1 cellular context compared by ENCODE assay signal in the genomic region with DNA sequence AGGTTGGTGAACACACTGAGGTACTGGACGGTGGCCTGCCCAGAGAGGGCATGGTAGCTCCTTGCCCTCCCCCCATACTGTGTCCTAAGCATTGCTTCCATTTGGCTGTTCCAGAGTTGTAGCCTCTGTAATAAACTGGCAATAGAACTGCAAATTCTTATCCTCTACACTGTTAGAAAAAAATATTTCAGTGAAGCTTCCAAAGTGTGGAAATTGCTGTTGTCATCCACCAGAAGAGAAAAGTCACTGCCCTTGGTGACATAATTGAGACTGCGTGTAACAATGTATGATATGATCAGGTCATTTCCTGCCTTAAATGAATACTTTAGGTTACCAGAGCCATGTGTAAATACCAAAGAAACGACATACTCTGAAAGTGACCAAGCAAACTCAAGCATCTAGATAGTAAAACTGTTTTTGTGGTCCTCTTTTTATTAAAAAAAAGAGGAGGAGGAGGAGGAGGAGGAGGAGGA.
TF ChIP-seq lines count a peak whose summit lies in the region.

No MANE protein-coding gene starts in this region.

TF ChIP-seq in K562, 482 proteins besides CTCF, POLR2A, EP300 and RAD21 (continued from another document and continues in another):
- TF ChIP-seq KDM2B (CRISPR knock-in tag; IDR thresholded peaks at IDR 0.05) (no peak), ESRRA (IDR thresholded peaks at IDR 0.05; ENCODE audit: borderline replicate concordance, low read depth) (no peak), PHB (CRISPR knock-in tag; IDR thresholded peaks at IDR 0.05) (no peak), IRF2 (CRISPR knock-in tag; IDR thresholded peaks at IDR 0.05) (no peak), CXXC5 (CRISPR knock-in tag; IDR thresholded peaks at IDR 0.05) (peak; percentile 53), ZNF764 (CRISPR knock-in tag; IDR thresholded peaks at IDR 0.05; ENCODE audit: low read depth) (no peak), HDAC6 (IDR thresholded peaks at IDR 0.05; ENCODE audit: low read depth, low read length) (no peak), CHD4 (IDR thresholded peaks at IDR 0.05; ENCODE audit: insufficient read depth, insufficient replicate concordance, low read depth, low read length, poor library complexity, severe bottlenecking) (no peak), TSC22D4 (tag; IDR thresholded peaks at IDR 0.05) (no peak), HIVEP1 (CRISPR knock-in tag; IDR thresholded peaks at IDR 0.05) (no peak), BHLHE40 (IDR thresholded peaks at IDR 0.05; ENCODE audit: low read length) (no peak), XRCC3 (IDR thresholded peaks at IDR 0.05) (no peak), ZFX (CRISPR knock-in tag; IDR thresholded peaks at IDR 0.05) (no peak), BCOR (IDR thresholded peaks at IDR 0.05) (no peak), ZSCAN32 (CRISPR knock-in tag; IDR thresholded peaks at IDR 0.05) (no peak), HNRNPUL1 (IDR thresholded peaks at IDR 0.05; ENCODE audit: low read length) (no peak), TEAD2 (tag; IDR thresholded peaks at IDR 0.05) (no peak), WHSC1 (IDR thresholded peaks at IDR 0.05; ENCODE audit: low read length) (no peak), ZNF644 (tag; IDR thresholded peaks at IDR 0.05; ENCODE audit: low read depth) (no peak), POLR2AphosphoS2 (IDR thresholded peaks at IDR 0.05; ENCODE audit: low read length) (no peak), U2AF2 (optimal IDR thresholded peaks at IDR 0.05; ENCODE audit: low read depth, low read length) (no peak), HCFC1 (IDR thresholded peaks at IDR 0.05; ENCODE audit: low read depth, low read length) (no peak), NR2C2 (CRISPR knock-in tag; IDR thresholded peaks at IDR 0.05) (no peak), NR2C2 (tag; IDR thresholded peaks at IDR 0.05) (peak; percentile 21; the same call in 1 of the 2 replicates), HNRNPLL (IDR thresholded peaks at IDR 0.05; ENCODE audit: low read depth, low read length, poor library complexity, severe bottlenecking) (no peak), NELFE (IDR thresholded peaks at IDR 0.05; ENCODE audit: insufficient read depth, insufficient read length) (no peak), RCOR1 (IDR thresholded peaks at IDR 0.05; ENCODE audit: borderline replicate concordance in 1 of 2, low read depth in 2 of 2, low read length in 2 of 2) (peak in 1 of 2 experiments; percentile 9; a peak in 1 of 4 replicates), NR3C1 (CRISPR knock-in tag; IDR thresholded peaks at IDR 0.05) (no peak), POU5F1 (IDR thresholded peaks at IDR 0.05; ENCODE audit: borderline replicate concordance, low read depth, low read length, partially characterized antibody) (no peak), CBX5 (IDR thresholded peaks at IDR 0.05; ENCODE audit: borderline replicate concordance, low read depth) (no peak), HLTF (IDR thresholded peaks at IDR 0.05) (no peak)
- TF ChIP-seq, protein P1, sequence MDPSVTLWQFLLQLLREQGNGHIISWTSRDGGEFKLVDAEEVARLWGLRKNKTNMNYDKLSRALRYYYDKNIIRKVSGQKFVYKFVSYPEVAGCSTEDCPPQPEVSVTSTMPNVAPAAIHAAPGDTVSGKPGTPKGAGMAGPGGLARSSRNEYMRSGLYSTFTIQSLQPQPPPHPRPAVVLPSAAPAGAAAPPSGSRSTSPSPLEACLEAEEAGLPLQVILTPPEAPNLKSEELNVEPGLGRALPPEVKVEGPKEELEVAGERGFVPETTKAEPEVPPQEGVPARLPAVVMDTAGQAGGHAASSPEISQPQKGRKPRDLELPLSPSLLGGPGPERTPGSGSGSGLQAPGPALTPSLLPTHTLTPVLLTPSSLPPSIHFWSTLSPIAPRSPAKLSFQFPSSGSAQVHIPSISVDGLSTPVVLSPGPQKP (CRISPR knock-in tag; IDR thresholded peaks at IDR 0.05) = no peak
- TF ChIP-seq, protein P2, sequence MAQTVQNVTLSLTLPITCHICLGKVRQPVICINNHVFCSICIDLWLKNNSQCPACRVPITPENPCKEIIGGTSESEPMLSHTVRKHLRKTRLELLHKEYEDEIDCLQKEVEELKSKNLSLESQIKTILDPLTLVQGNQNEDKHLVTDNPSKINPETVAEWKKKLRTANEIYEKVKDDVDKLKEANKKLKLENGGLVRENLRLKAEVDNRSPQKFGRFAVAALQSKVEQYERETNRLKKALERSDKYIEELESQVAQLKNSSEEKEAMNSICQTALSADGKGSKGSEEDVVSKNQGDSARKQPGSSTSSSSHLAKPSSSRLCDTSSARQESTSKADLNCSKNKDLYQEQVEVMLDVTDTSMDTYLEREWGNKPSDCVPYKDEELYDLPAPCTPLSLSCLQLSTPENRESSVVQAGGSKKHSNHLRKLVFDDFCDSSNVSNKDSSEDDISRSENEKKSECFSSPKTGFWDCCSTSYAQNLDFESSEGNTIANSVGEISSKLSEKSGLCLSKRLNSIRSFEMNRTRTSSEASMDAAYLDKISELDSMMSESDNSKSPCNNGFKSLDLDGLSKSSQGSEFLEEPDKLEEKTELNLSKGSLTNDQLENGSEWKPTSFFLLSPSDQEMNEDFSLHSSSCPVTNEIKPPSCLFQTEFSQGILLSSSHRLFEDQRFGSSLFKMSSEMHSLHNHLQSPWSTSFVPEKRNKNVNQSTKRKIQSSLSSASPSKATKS (CRISPR knock-in tag; IDR thresholded peaks at IDR 0.05) = no peak
- TF ChIP-seq, protein P3, sequence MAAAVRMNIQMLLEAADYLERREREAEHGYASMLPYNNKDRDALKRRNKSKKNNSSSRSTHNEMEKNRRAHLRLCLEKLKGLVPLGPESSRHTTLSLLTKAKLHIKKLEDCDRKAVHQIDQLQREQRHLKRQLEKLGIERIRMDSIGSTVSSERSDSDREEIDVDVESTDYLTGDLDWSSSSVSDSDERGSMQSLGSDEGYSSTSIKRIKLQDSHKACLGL (CRISPR knock-in tag; IDR thresholded peaks at IDR 0.05; ENCODE audit: borderline replicate concordance, poor library complexity, severe bottlenecking) = no peak
- TF ChIP-seq, protein P4, sequence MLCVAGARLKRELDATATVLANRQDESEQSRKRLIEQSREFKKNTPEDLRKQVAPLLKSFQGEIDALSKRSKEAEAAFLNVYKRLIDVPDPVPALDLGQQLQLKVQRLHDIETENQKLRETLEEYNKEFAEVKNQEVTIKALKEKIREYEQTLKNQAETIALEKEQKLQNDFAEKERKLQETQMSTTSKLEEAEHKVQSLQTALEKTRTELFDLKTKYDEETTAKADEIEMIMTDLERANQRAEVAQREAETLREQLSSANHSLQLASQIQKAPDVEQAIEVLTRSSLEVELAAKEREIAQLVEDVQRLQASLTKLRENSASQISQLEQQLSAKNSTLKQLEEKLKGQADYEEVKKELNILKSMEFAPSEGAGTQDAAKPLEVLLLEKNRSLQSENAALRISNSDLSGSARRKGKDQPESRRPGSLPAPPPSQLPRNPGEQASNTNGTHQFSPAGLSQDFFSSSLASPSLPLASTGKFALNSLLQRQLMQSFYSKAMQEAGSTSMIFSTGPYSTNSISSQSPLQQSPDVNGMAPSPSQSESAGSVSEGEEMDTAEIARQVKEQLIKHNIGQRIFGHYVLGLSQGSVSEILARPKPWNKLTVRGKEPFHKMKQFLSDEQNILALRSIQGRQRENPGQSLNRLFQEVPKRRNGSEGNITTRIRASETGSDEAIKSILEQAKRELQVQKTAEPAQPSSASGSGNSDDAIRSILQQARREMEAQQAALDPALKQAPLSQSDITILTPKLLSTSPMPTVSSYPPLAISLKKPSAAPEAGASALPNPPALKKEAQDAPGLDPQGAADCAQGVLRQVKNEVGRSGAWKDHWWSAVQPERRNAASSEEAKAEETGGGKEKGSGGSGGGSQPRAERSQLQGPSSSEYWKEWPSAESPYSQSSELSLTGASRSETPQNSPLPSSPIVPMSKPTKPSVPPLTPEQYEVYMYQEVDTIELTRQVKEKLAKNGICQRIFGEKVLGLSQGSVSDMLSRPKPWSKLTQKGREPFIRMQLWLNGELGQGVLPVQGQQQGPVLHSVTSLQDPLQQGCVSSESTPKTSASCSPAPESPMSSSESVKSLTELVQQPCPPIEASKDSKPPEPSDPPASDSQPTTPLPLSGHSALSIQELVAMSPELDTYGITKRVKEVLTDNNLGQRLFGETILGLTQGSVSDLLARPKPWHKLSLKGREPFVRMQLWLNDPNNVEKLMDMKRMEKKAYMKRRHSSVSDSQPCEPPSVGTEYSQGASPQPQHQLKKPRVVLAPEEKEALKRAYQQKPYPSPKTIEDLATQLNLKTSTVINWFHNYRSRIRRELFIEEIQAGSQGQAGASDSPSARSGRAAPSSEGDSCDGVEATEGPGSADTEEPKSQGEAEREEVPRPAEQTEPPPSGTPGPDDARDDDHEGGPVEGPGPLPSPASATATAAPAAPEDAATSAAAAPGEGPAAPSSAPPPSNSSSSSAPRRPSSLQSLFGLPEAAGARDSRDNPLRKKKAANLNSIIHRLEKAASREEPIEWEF (CRISPR knock-in tag; IDR thresholded peaks at IDR 0.05) = no peak
- TF ChIP-seq, protein P5, sequence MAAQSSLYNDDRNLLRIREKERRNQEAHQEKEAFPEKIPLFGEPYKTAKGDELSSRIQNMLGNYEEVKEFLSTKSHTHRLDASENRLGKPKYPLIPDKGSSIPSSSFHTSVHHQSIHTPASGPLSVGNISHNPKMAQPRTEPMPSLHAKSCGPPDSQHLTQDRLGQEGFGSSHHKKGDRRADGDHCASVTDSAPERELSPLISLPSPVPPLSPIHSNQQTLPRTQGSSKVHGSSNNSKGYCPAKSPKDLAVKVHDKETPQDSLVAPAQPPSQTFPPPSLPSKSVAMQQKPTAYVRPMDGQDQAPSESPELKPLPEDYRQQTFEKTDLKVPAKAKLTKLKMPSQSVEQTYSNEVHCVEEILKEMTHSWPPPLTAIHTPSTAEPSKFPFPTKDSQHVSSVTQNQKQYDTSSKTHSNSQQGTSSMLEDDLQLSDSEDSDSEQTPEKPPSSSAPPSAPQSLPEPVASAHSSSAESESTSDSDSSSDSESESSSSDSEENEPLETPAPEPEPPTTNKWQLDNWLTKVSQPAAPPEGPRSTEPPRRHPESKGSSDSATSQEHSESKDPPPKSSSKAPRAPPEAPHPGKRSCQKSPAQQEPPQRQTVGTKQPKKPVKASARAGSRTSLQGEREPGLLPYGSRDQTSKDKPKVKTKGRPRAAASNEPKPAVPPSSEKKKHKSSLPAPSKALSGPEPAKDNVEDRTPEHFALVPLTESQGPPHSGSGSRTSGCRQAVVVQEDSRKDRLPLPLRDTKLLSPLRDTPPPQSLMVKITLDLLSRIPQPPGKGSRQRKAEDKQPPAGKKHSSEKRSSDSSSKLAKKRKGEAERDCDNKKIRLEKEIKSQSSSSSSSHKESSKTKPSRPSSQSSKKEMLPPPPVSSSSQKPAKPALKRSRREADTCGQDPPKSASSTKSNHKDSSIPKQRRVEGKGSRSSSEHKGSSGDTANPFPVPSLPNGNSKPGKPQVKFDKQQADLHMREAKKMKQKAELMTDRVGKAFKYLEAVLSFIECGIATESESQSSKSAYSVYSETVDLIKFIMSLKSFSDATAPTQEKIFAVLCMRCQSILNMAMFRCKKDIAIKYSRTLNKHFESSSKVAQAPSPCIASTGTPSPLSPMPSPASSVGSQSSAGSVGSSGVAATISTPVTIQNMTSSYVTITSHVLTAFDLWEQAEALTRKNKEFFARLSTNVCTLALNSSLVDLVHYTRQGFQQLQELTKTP (IDR thresholded peaks at IDR 0.05; ENCODE audit: low read depth in 1 of 2, partially characterized antibody in 2 of 2) = no peak
- TF ChIP-seq, protein P6, sequence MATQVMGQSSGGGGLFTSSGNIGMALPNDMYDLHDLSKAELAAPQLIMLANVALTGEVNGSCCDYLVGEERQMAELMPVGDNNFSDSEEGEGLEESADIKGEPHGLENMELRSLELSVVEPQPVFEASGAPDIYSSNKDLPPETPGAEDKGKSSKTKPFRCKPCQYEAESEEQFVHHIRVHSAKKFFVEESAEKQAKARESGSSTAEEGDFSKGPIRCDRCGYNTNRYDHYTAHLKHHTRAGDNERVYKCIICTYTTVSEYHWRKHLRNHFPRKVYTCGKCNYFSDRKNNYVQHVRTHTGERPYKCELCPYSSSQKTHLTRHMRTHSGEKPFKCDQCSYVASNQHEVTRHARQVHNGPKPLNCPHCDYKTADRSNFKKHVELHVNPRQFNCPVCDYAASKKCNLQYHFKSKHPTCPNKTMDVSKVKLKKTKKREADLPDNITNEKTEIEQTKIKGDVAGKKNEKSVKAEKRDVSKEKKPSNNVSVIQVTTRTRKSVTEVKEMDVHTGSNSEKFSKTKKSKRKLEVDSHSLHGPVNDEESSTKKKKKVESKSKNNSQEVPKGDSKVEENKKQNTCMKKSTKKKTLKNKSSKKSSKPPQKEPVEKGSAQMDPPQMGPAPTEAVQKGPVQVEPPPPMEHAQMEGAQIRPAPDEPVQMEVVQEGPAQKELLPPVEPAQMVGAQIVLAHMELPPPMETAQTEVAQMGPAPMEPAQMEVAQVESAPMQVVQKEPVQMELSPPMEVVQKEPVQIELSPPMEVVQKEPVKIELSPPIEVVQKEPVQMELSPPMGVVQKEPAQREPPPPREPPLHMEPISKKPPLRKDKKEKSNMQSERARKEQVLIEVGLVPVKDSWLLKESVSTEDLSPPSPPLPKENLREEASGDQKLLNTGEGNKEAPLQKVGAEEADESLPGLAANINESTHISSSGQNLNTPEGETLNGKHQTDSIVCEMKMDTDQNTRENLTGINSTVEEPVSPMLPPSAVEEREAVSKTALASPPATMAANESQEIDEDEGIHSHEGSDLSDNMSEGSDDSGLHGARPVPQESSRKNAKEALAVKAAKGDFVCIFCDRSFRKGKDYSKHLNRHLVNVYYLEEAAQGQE (CRISPR knock-in tag; IDR thresholded peaks at IDR 0.05; ENCODE audit: low read depth) = no peak
- TF ChIP-seq, protein P7, sequence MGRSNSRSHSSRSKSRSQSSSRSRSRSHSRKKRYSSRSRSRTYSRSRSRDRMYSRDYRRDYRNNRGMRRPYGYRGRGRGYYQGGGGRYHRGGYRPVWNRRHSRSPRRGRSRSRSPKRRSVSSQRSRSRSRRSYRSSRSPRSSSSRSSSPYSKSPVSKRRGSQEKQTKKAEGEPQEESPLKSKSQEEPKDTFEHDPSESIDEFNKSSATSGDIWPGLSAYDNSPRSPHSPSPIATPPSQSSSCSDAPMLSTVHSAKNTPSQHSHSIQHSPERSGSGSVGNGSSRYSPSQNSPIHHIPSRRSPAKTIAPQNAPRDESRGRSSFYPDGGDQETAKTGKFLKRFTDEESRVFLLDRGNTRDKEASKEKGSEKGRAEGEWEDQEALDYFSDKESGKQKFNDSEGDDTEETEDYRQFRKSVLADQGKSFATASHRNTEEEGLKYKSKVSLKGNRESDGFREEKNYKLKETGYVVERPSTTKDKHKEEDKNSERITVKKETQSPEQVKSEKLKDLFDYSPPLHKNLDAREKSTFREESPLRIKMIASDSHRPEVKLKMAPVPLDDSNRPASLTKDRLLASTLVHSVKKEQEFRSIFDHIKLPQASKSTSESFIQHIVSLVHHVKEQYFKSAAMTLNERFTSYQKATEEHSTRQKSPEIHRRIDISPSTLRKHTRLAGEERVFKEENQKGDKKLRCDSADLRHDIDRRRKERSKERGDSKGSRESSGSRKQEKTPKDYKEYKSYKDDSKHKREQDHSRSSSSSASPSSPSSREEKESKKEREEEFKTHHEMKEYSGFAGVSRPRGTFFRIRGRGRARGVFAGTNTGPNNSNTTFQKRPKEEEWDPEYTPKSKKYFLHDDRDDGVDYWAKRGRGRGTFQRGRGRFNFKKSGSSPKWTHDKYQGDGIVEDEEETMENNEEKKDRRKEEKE (IDR thresholded peaks at IDR 0.05; ENCODE audit: borderline replicate concordance in 1 of 2, control insufficient read depth in 1 of 2, low read depth in 2 of 2, low read length in 1 of 2) = no peak
- TF ChIP-seq, protein P8, sequence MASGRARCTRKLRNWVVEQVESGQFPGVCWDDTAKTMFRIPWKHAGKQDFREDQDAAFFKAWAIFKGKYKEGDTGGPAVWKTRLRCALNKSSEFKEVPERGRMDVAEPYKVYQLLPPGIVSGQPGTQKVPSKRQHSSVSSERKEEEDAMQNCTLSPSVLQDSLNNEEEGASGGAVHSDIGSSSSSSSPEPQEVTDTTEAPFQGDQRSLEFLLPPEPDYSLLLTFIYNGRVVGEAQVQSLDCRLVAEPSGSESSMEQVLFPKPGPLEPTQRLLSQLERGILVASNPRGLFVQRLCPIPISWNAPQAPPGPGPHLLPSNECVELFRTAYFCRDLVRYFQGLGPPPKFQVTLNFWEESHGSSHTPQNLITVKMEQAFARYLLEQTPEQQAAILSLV (tag; IDR thresholded peaks at IDR 0.05) = no peak
